Comparison of ENCODE assay signal across 8 cellular contexts in genomic region chr14:61472801-61473376, GRCh38.
DNase-seq lines count a peak whose midpoint lies in the region; ATAC-seq and TF ChIP-seq lines count a peak whose summit lies in the region.

No MANE protein-coding gene starts in this region.

- peak overlapping the region; percentile 81 for H3K27ac ChIP-seq in hepatocyte
- H3K27ac ChIP-seq in body of pancreas, result peak overlapping the region in 1 of 4 donors; percentile 64

- peak overlapping the region; percentile 68 for H3K4me3 ChIP-seq in NB4 (ENCODE audit: low read depth, low read length)
- H3K4me3 ChIP-seq in hepatocyte, result no peak overlapping the region
- H3K4me3 ChIP-seq in body of pancreas, result no peak overlapping the region

- H3K27me3 ChIP-seq in hepatocyte (no peaks in the 10 kb centered on the region), body of pancreas (no peaks in the 10 kb centered on the region)

- no peaks in the 10 kb centered on the region for H3K79me2 ChIP-seq in hepatocyte

- H3K4me2 ChIP-seq in hepatocyte, result peak overlapping the region; percentile 70

- H3K9me3 ChIP-seq in hepatocyte (ENCODE audit: low read depth), result no peaks in the 10 kb centered on the region
- no peaks in the 10 kb centered on the region for H3K9me3 ChIP-seq in body of pancreas

- no peak overlapping the region for H2AFZ ChIP-seq in hepatocyte

- no peak for TF ChIP-seq POLR2A in NB4 (IDR thresholded peaks at IDR 0.05; ENCODE audit: extremely low read depth, insufficient read length)
- TF ChIP-seq POLR2A in body of pancreas (IDR thresholded peaks at IDR 0.05), result no peak

- DNase-seq in NB4 (ENCODE audit: low read depth), result peak; percentile 39
- DNase-seq in activated T-cell treated with anti-CD3 and anti-CD28 coated beads for 48 hours (ENCODE audit: low read depth), result peak; percentile 73
- DNase-seq in hepatocyte (ENCODE audit: low spot score), result no peak
- DNase-seq in stimulated activated CD8-positive, alpha-beta memory T cell treated with anti-CD3 and anti-CD28 coated beads, Interleukin-7, amount 100 ng/mL, for 24 hours (ENCODE audit: low read depth), result peak; percentile 48
- DNase-seq in ecto neural progenitor cell (ENCODE audit: low spot score), result no peak
- DNase-seq in DMS53 (lab: John Stamatoyannopoulos, UW), result no peak
- DNase-seq in body of pancreas, result no peak

- intact Hi-C loops in body of pancreas (cut with DNase I), result no loop called here

- WGBS in hepatocyte (ENCODE audit: low lambda C conversion rate, missing lambda C conversion rate), result 62% methylated on average over 3 of the region's 3 CpGs
- WGBS in body of pancreas, 2 donors, result 68 to 77% methylated on average over 3 of the region's 3 CpGs

- no peaks in the 10 kb centered on the region for H4K20me1 ChIP-seq in hepatocyte (ENCODE audit: insufficient read depth, poor library complexity, severe bottlenecking)

- H3K36me3 ChIP-seq in hepatocyte (replicated peaks; ENCODE audit: insufficient read depth, low read depth) (no peaks in the 10 kb centered on the region), body of pancreas (replicated peaks in 1 of 2; ENCODE audit: insufficient read depth in 1 of 2, low read depth in 2 of 2) (no peaks in the 10 kb centered on the region)

- H3K4me1 ChIP-seq in hepatocyte (ENCODE audit: insufficient read depth) (peaks cover 40% of the 10 kb centered on the region), body of pancreas (peaks cover 22% of the 10 kb centered on the region)

- ATAC-seq in HG02798 (IDR thresholded peaks at IDR 0.05; ENCODE audit: poor library complexity, unreplicated experiment), result no peak
- no peak for ATAC-seq in body of pancreas

- no peak for TF ChIP-seq CTCF in NB4 (IDR thresholded peaks at IDR 0.05; ENCODE audit: low read depth, low read length)
- TF ChIP-seq CTCF in hepatocyte (IDR thresholded peaks at IDR 0.05; ENCODE audit: poor library complexity), result no peak
- no peak for TF ChIP-seq CTCF in body of pancreas (IDR thresholded peaks at IDR 0.05)

- H3K9me2 ChIP-seq in hepatocyte (replicated peaks; ENCODE audit: insufficient read depth), result no peaks in the 10 kb centered on the region

Comparison
In these comparisons a context has a peak if more than half of its experiments do, and no peak if none do; other contexts are left out.
1. DNase-seq: peak in NB4 (single experiment), activated T-cell treated with anti-CD3 and anti-CD28 coated beads for 48 hours (single experiment) and stimulated activated CD8-positive, alpha-beta memory T cell treated with anti-CD3 and anti-CD28 coated beads, Interleukin-7, amount 100 ng/mL, for 24 hours (single experiment); none in hepatocyte (single experiment), ecto neural progenitor cell (single experiment), DMS53 (single experiment) and body of pancreas (0 of 4).